In the genomic region with DNA sequence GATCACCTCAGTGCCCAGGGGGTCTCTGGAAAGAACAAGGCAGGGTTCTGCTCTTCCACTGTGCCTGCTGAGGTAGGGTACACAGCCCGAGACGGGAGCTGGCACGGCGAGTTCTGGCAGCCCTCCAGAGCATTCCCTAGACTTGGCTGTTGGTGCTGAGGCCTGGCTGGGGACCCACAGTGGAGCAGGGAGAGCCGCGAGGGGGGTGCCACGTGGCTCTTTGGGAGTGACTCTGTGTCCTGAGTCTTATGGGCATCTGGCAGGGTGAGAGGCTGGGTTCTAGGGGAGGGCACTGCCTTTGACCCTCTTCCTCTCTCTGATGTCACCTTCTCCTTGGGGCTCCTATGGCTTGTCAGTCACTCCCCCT, we compare ENCODE assay signal across 18 cellular contexts.
A peak's percentile ranks its signal among the peaks of the same experiment; 100 is the strongest.
DNase-seq lines count a peak whose midpoint lies in the region; ATAC-seq, FAIRE-seq and TF ChIP-seq lines count a peak whose summit lies in the region.
"Had no signal": no experiment of that assay in that cellular context is flagged by ENCODE, and none has a peak within 500 bp of the region (broad histone marks: within the 10 kb centered on the region; RNA-seq: fewer than 3 reads in every experiment).

No MANE protein-coding gene starts in this region.

- no peaks in the 10 kb centered on the region for H3K36me3 ChIP-seq in thoracic aorta
- H3K36me3 ChIP-seq: spleen had no signal

- no peaks in the 10 kb centered on the region for H3K9me3 Mint-ChIP-seq in endothelial cell (ENCODE audit: unreplicated experiment)
- H3K9me3 Mint-ChIP-seq: central memory CD8-positive, alpha-beta T cell; stimulated activated memory B cell treated with anti-CD40 and anti-IgM and Interleukin-4, amounts not matched to agents 10 μg/mL and 1 μg/mL and 100 μg/mL, for 72 hours had no signal

- H3K4me3 ChIP-seq in thoracic aorta, result no peak overlapping the region
- H3K4me3 ChIP-seq: spleen had no signal

- no peaks in the 10 kb centered on the region for H3K4me1 Mint-ChIP-seq in endothelial cell (ENCODE audit: unreplicated experiment)
- H3K4me1 Mint-ChIP-seq: activated CD4-positive, alpha-beta T cell treated with anti-CD3 and anti-CD28 coated beads for 36 hours; central memory CD8-positive, alpha-beta T cell; stimulated activated memory B cell treated with anti-CD40 and anti-IgM and Interleukin-4, amounts not matched to agents 10 μg/mL and 1 μg/mL and 100 μg/mL, for 72 hours had no signal

- peak; percentile 69 for DNase-seq in NCI-H1092 (lab: John Stamatoyannopoulos, UW)
- peak; percentile 37 for DNase-seq in cerebellum (ENCODE audit: low spot score)
- peak; percentile 9 for DNase-seq in middle frontal gyrus (ENCODE audit: extremely low spot score, low spot score)
- peak; percentile 13 for DNase-seq in thoracic aorta (ENCODE audit: low spot score)
- DNase-seq in endothelial cell (ENCODE audit: low spot score), result no peak
- no peak for DNase-seq in COLO668 (lab: John Stamatoyannopoulos, UW; ENCODE audit: unreplicated experiment)
- DNase-seq in HTR-8/SVneo (ENCODE audit: insufficient read length, low spot score), result no peak
- DNase-seq: activated CD4-positive, alpha-beta T cell treated with anti-CD3 and anti-CD28 coated beads for 36 hours; activated T-cell treated with anti-CD3 and anti-CD28 coated beads, Interleukin-2, amount 50 U/mL, for 1 hour; mesenchymal stem cell; NCI-H1417; NCI-H446 treated with DMSO at 0.1 percent for 48 hours; spleen had no signal

- no peak for FAIRE-seq in HTR-8/SVneo (lab: Jason Lieb, UNC)
- FAIRE-seq: D721Med, frontal cortex had no signal

- no peaks in the 10 kb centered on the region for H3K9me3 ChIP-seq in thoracic aorta
- H3K9me3 ChIP-seq: spleen had no signal

- ATAC-seq in thoracic aorta (ENCODE audit: insufficient number of reproducible peaks, low FRiP score, low read depth), result no peak
- ATAC-seq: activated CD4-positive, alpha-beta T cell treated with anti-CD3 and anti-CD28 coated beads for 36 hours; stimulated activated memory B cell treated with anti-CD40 and anti-IgM and Interleukin-4, amounts not matched to agents 10 μg/mL and 1 μg/mL and 100 μg/mL, for 72 hours had no signal

- H3K27ac Mint-ChIP-seq in endothelial cell (ENCODE audit: unreplicated experiment), result no peak overlapping the region
- H3K27ac Mint-ChIP-seq: activated CD4-positive, alpha-beta T cell treated with anti-CD3 and anti-CD28 coated beads for 36 hours; activated naive CD8-positive, alpha-beta T cell; stimulated activated memory B cell treated with anti-CD40 and anti-IgM and Interleukin-4, amounts not matched to agents 10 μg/mL and 1 μg/mL and 100 μg/mL, for 72 hours had no signal

- no peak overlapping the region for H3K4me3 Mint-ChIP-seq in endothelial cell (ENCODE audit: unreplicated experiment)
- H3K4me3 Mint-ChIP-seq: activated CD4-positive, alpha-beta T cell treated with anti-CD3 and anti-CD28 coated beads for 36 hours; activated naive CD8-positive, alpha-beta T cell; central memory CD8-positive, alpha-beta T cell; stimulated activated memory B cell treated with anti-CD40 and anti-IgM and Interleukin-4, amounts not matched to agents 10 μg/mL and 1 μg/mL and 100 μg/mL, for 72 hours had no signal

- H3K27me3 Mint-ChIP-seq in endothelial cell (ENCODE audit: unreplicated experiment), result peaks cover 2% of the 10 kb centered on the region
- H3K27me3 Mint-ChIP-seq: stimulated activated memory B cell treated with anti-CD40 and anti-IgM and Interleukin-4, amounts not matched to agents 10 μg/mL and 1 μg/mL and 100 μg/mL, for 72 hours had no signal

- TF ChIP-seq CTCF in thoracic aorta (IDR thresholded peaks at IDR 0.05) (no peak), endothelial cell (IDR thresholded peaks at IDR 0.05; ENCODE audit: unreplicated experiment) (no peak)

- peaks cover 11 to 19% of the 10 kb centered on the region in 2 donors for H3K4me1 ChIP-seq in thoracic aorta (ENCODE audit: control insufficient read depth in 1 of 2, low read depth in 2 of 2)

- H3K27ac ChIP-seq in thoracic aorta, result no peak overlapping the region

- H3K36me3 Mint-ChIP-seq in endothelial cell (ENCODE audit: low read depth, unreplicated experiment), result no peaks in the 10 kb centered on the region
- H3K36me3 Mint-ChIP-seq: activated naive CD8-positive, alpha-beta T cell; stimulated activated memory B cell treated with anti-CD40 and anti-IgM and Interleukin-4, amounts not matched to agents 10 μg/mL and 1 μg/mL and 100 μg/mL, for 72 hours had no signal

- H3K27me3 ChIP-seq in thoracic aorta (replicated peaks; ENCODE audit: insufficient read depth), result no peaks in the 10 kb centered on the region
- H3K27me3 ChIP-seq: spleen had no signal

Comparison
In these comparisons a context has a peak if more than half of its experiments do, and no peak if none do; other contexts are left out.
1. DNase-seq: peak in NCI-H1092 (single experiment), cerebellum (single experiment), middle frontal gyrus (single experiment) and thoracic aorta (single experiment); none in endothelial cell (single experiment), COLO668 (single experiment) and HTR-8/SVneo (single experiment).